In the genomic region with DNA sequence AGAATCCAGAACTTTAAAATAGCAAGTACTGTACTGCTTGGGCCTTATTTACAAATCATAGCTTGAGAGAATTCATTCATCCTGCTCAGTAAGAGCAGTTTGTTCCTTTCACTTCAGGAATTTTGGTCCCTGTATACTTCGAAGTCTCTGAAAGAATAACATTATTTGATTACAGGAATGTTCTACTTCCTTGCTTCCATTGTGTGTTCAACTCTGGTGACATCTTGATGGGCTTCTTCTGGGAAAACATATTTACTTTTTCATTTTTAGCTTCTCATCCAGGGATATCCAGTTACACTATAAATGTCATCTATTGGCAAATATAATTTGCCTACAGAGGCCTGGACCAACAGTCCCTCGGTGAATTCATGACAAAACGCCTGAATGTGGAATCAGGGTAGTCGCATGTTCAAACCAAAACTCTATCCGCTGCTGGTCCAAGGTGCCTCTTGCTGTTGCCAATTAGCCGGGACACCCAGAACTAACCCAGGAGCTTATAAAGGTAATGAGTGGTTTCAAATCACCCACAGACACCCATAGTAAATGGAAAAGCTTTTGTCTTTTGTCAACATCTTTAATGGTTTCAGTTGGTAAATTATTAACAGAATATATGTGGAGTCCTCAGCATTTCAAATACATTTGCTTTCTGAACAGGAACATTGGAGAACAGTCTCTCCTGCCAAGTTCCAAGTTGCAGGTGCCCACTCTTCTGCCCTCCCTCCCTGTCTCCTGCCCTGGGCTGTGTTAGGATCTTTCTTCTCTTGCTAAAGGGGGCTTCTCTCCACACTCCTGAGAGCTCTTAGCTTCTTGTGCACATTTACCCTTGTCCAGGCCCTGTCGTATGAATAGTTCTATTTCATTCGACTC, we compare ENCODE assay signal across 15 cellular contexts.
DNase-seq lines count a peak whose midpoint lies in the region; ATAC-seq lines count a peak whose summit lies in the region.
"Had no signal": no experiment of that assay in that cellular context is flagged by ENCODE, and none has a peak within 500 bp of the region (broad histone marks: within the 10 kb centered on the region; RNA-seq: fewer than 3 reads in every experiment).

No MANE protein-coding gene starts in this region.

- H2AK5ac ChIP-seq in mesenchymal stem cell (ENCODE audit: low read length, severe bottlenecking) = peak overlapping the region; percentile 49

- H2BK12ac ChIP-seq in mesenchymal stem cell (ENCODE audit: low read length in 2 of 2) = peak overlapping the region; percentile 75 to 83

- H3K79me1 ChIP-seq in mesenchymal stem cell (replicated peaks; ENCODE audit: low read length, poor library complexity, severe bottlenecking) = no peaks in the 10 kb centered on the region

- H3K36me3 ChIP-seq in endocrine pancreas (ENCODE audit: control insufficient read depth, insufficient read depth, low read length) (no peaks in the 10 kb centered on the region), mesenchymal stem cell (ENCODE audit: control insufficient read depth in 1 of 2, insufficient read depth in 2 of 2, low read depth in 1 of 2, low read length in 2 of 2) (no peaks in the 10 kb centered on the region), stomach smooth muscle (ENCODE audit: control insufficient read depth in 2 of 2, insufficient read depth in 2 of 2, low read length in 2 of 2) (no peaks in the 10 kb centered on the region)

- no peak overlapping the region for H3K9ac ChIP-seq in endocrine pancreas (ENCODE audit: control insufficient read depth, insufficient read depth, low read length)
- no peak overlapping the region for H3K9ac ChIP-seq in mesenchymal stem cell (ENCODE audit: low read length)
- no peak overlapping the region for H3K9ac ChIP-seq in stomach smooth muscle (ENCODE audit: low read length in 2 of 2)

- DNase-seq in NCI-H526 (lab: John Stamatoyannopoulos, UW) = peak; percentile 87 to 90
- no peak for DNase-seq in mesenchymal stem cell
- no peak for DNase-seq in Ammon's horn (ENCODE audit: low spot score)
- no peak for DNase-seq in stimulated activated CD4-positive, alpha-beta T cell treated with anti-CD3 and anti-CD28 coated beads, Interleukin-4, amount 100 ng/mL, for 4 hours
- DNase-seq in DMS114 treated with DMSO at 0.1 percent for 48 hours (lab: John Stamatoyannopoulos, UW; ENCODE audit: unreplicated experiment) = no peak
- DNase-seq: activated CD8-positive, alpha-beta memory T cell treated with anti-CD3 and anti-CD28 coated beads, Interleukin-2, amount 50 U/mL, for 48 hours; CD4-positive, alpha-beta T cell; central memory CD4-positive, alpha-beta T cell; GF-D8; hypothalamus; NCI-H1105; NCI-H2227 treated with DMSO at 0.1 percent for 48 hours had no signal

- no peak overlapping the region for H3K4me2 ChIP-seq in mesenchymal stem cell (ENCODE audit: low read length, poor library complexity, severe bottlenecking)

- H3K4me1 ChIP-seq in endocrine pancreas (ENCODE audit: control insufficient read depth, insufficient read depth, low read length) (peaks cover 31% of the 10 kb centered on the region), mesenchymal stem cell (ENCODE audit: control insufficient read depth, insufficient read depth, low read depth, low read length) (peaks cover 22% of the 10 kb centered on the region), stomach smooth muscle (ENCODE audit: control insufficient read depth, insufficient read depth, low read length) (peaks cover 17% of the 10 kb centered on the region)

- peak overlapping the region in 1 of 2 experiments; percentile 40 for H3K4ac ChIP-seq in mesenchymal stem cell (ENCODE audit: low read depth in 1 of 2, low read length in 2 of 2)

- no peaks in the 10 kb centered on the region for H3K27me3 ChIP-seq in endocrine pancreas (ENCODE audit: control insufficient read depth, insufficient read depth, low read length)
- no peaks in the 10 kb centered on the region for H3K27me3 ChIP-seq in mesenchymal stem cell (ENCODE audit: control insufficient read depth in 1 of 2, insufficient read depth in 1 of 2, low read length in 2 of 2)
- H3K27me3 ChIP-seq in stomach smooth muscle (ENCODE audit: control insufficient read depth in 1 of 2, insufficient read depth in 2 of 2, low read length in 2 of 2) = no peaks in the 10 kb centered on the region

- no peak overlapping the region for H2BK15ac ChIP-seq in mesenchymal stem cell (ENCODE audit: low read depth, poor library complexity, severe bottlenecking)

- no peak overlapping the region for H4K8ac ChIP-seq in mesenchymal stem cell (ENCODE audit: low read length)

- no peak overlapping the region for H2AFZ ChIP-seq in mesenchymal stem cell (ENCODE audit: low read depth, low read length)

- no peak for ATAC-seq in HG03378 (IDR thresholded peaks at IDR 0.05; ENCODE audit: unreplicated experiment)

- H2BK5ac ChIP-seq in mesenchymal stem cell (ENCODE audit: low read depth, low read length, poor library complexity, severe bottlenecking) = no peak overlapping the region

- no peak overlapping the region for H3K14ac ChIP-seq in mesenchymal stem cell (ENCODE audit: low read length in 2 of 2)

- peak overlapping the region; percentile 58 for H3K27ac ChIP-seq in mesenchymal stem cell (ENCODE audit: low read length, poor library complexity, severe bottlenecking)
- H3K27ac ChIP-seq in stomach smooth muscle (ENCODE audit: low read length) = peak overlapping the region; percentile 1

- H4K91ac ChIP-seq in mesenchymal stem cell (ENCODE audit: low read length) = no peak overlapping the region

- H3K9me3 ChIP-seq in endocrine pancreas (ENCODE audit: control insufficient read depth, low read length) (no peaks in the 10 kb centered on the region), mesenchymal stem cell (ENCODE audit: control insufficient read depth, low read length) (no peaks in the 10 kb centered on the region), stomach smooth muscle (ENCODE audit: control insufficient read depth in 2 of 2, low read length in 2 of 2) (no peaks in the 10 kb centered on the region)

- no peak overlapping the region for H3K23ac ChIP-seq in mesenchymal stem cell (ENCODE audit: low read length in 2 of 2)

- H3K18ac ChIP-seq in mesenchymal stem cell (ENCODE audit: low read depth in 1 of 2, low read length in 2 of 2) = peak overlapping the region; percentile 37 to 47

- over 99% methylated on average over 5 of the region's 8 CpGs for WGBS in mesenchymal stem cell

- peak overlapping the region; percentile 62 for H3K4me3 ChIP-seq in endocrine pancreas (ENCODE audit: control insufficient read depth, insufficient read depth, low read length)
- H3K4me3 ChIP-seq in mesenchymal stem cell (ENCODE audit: insufficient read depth in 1 of 2, low read depth in 1 of 2, low read length in 2 of 2) = no peak overlapping the region
- H3K4me3 ChIP-seq in stomach smooth muscle (ENCODE audit: low read length in 2 of 2) = no peak overlapping the region

- H2BK120ac ChIP-seq in mesenchymal stem cell (ENCODE audit: low read depth, low read length) = peak overlapping the region; percentile 69

Comparison
In these comparisons a context has a peak if more than half of its experiments do, and no peak if none do; other contexts are left out.
1. DNase-seq: peak in NCI-H526 (2 of 2); none in mesenchymal stem cell (single experiment), Ammon's horn (single experiment), stimulated activated CD4-positive, alpha-beta T cell treated with anti-CD3 and anti-CD28 coated beads, Interleukin-4, amount 100 ng/mL, for 4 hours (0 of 2) and DMS114 treated with DMSO at 0.1 percent for 48 hours (single experiment).